Comparison of ENCODE assay signal across 8 cellular contexts in the genomic region with DNA sequence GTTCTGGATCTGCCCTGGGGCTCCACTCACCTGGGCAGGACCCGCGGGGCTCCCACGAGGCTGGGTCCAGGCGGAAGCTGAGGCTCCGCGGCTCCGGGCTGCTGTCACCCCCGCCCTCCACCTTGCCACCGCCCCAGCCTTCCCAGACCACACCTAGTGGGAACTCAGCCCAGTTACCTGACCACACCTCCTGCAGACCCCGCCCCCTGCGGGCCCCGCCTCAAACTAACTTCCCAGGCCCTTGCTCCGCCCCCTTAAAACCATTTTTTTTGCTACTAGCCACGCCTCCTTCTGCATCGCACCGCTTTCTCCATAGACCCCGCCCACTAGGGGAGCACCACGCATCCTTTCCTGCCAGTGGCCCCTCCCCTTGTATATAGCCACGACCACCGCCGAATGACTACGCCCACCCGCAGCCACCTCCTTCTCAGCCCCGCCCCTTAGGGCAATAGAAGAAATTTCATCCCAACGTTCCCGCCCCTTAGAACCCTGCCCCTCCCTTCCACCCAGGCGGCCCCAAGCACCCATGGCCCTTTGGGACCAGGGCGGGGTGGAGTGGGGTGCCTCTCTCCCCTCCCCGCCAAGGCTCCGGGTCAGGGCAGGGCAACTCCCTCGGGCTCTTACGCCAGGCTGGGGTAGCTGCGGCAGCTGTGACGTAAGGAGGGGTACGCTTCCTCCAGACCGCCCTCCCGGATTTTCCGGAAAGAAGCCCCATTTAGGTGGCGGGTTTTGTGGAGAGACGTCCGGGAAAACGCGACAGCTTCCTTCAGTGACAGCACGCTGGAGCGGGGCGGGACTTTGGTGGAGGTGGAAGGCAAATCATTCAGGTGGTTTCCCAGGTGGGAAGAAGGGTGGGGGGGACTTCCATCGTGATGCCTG. TPM values are rescaled to one million over a fixed set of nuclear protein-coding genes. Genes with fewer than 3 reads are reported as not detected.
DNase-seq lines count a peak whose midpoint lies in the region; ATAC-seq and TF ChIP-seq lines count a peak whose summit lies in the region.

Gene SH2D3A (minus strand): TSS at position 79 of the 879 bp plus-strand sequence. CDS start 3,687 bp downstream, outside the sequence.

- no peaks in the 10 kb centered on the region for H3K9me3 ChIP-seq in lower lobe of right lung

- ATAC-seq in GM18511 (IDR thresholded peaks at IDR 0.05; ENCODE audit: unreplicated experiment) (peak; percentile 72), HG02885 (IDR thresholded peaks at IDR 0.05; ENCODE audit: poor library complexity, unreplicated experiment) (peak; percentile 80), lower lobe of right lung (peak; percentile 92 to 95)
- ATAC-seq in activated CD4-positive, CD25-positive, alpha-beta regulatory T cell treated with anti-CD3 and anti-CD28 coated beads, Interleukin-2, amount 50 U/mL, for 24 hours: peak; percentile 69 to 73

- peaks cover 31% of the 10 kb centered on the region for H3K4me1 ChIP-seq in lower lobe of right lung

- DNase-seq in NCI-H2081 treated with DMSO at 0.1 percent for 48 hours (lab: John Stamatoyannopoulos, UW) (peak; percentile 33), cerebellar cortex (ENCODE audit: low spot score) (peak; percentile 52), lower lobe of right lung (peak; percentile 93), NCI-H2107 treated with DMSO at 0.1 percent for 48 hours (lab: John Stamatoyannopoulos, UW; ENCODE audit: unreplicated experiment) (no peak)
- DNase-seq in stimulated activated CD8-positive, alpha-beta memory T cell treated with anti-CD3 and anti-CD28 coated beads, Interleukin-15, amount 100 ng/mL, for 48 hours (ENCODE audit: low read depth in 2 of 2): peak; percentile 85 to 86

- TF ChIP-seq CTCF in lower lobe of right lung (IDR thresholded peaks at IDR 0.05): no peak

- peaks cover 8% of the 10 kb centered on the region for H3K27me3 ChIP-seq in lower lobe of right lung (ENCODE audit: low read depth)

- H3K4me3 ChIP-seq in lower lobe of right lung: peak within 1 kb of the TSS; percentile 61

- H3K36me3 ChIP-seq in lower lobe of right lung: peaks cover 9% of the 10 kb centered on the region

- intact Hi-C loops in lower lobe of right lung (cut with DNase I): no loop called here

- peak within 1 kb of the TSS; percentile 74 for H3K27ac ChIP-seq in lower lobe of right lung

RNA-seq across cellular contexts. Expression of gene SH2D3A, which starts in this region (rescaled TPM):
- 21.2 TPM for total RNA-seq in lower lobe of right lung
